In the genomic region with DNA sequence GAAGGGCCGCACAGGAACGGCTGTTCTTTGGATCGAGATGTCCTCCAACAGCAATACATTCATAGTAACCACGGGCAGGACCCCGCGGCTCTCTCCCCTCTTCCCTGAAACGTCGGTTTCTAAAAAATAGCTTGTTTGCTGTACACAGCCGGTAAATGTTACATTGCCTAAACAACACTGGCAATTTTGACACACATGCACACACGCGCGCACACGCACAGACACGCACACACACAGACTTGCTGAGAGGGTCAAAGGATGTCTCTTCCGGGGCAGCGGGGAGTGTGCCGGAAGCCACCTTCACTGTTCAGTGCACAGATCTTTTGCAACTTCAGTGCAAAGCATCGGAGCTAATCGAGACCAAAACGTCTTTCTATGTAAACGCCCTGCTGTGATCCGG, we compare ENCODE assay signal across 1 cellular context.
TF ChIP-seq lines count a peak whose summit lies in the region.

No MANE protein-coding gene starts in this region.

TF ChIP-seq in K562, 482 proteins besides CTCF, POLR2A, EP300 and RAD21:
- no peak for TF ChIP-seq RBBP5 (IDR thresholded peaks at IDR 0.05; ENCODE audit: borderline replicate concordance, insufficient read depth, low read length, poor library complexity, severe bottlenecking)
- no peak for TF ChIP-seq EP400 (IDR thresholded peaks at IDR 0.05)
- TF ChIP-seq, protein P1, sequence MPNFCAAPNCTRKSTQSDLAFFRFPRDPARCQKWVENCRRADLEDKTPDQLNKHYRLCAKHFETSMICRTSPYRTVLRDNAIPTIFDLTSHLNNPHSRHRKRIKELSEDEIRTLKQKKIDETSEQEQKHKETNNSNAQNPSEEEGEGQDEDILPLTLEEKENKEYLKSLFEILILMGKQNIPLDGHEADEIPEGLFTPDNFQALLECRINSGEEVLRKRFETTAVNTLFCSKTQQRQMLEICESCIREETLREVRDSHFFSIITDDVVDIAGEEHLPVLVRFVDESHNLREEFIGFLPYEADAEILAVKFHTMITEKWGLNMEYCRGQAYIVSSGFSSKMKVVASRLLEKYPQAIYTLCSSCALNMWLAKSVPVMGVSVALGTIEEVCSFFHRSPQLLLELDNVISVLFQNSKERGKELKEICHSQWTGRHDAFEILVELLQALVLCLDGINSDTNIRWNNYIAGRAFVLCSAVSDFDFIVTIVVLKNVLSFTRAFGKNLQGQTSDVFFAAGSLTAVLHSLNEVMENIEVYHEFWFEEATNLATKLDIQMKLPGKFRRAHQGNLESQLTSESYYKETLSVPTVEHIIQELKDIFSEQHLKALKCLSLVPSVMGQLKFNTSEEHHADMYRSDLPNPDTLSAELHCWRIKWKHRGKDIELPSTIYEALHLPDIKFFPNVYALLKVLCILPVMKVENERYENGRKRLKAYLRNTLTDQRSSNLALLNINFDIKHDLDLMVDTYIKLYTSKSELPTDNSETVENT (CRISPR knock-in tag; IDR thresholded peaks at IDR 0.05): no peak
- no peak for TF ChIP-seq SMAD3 (CRISPR knock-in tag; conservative IDR thresholded peaks at IDR 0.05)
- TF ChIP-seq XRCC3 (IDR thresholded peaks at IDR 0.05): no peak
- TF ChIP-seq POLR2AphosphoS2 (IDR thresholded peaks at IDR 0.05; ENCODE audit: low read length): no peak
- TF ChIP-seq, protein P2, sequence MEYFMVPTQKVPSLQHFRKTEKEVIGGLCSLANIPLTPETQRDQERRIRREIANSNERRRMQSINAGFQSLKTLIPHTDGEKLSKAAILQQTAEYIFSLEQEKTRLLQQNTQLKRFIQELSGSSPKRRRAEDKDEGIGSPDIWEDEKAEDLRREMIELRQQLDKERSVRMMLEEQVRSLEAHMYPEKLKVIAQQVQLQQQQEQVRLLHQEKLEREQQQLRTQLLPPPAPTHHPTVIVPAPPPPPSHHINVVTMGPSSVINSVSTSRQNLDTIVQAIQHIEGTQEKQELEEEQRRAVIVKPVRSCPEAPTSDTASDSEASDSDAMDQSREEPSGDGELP (CRISPR knock-in tag; IDR thresholded peaks at IDR 0.05; ENCODE audit: borderline replicate concordance): no peak
- no peak for TF ChIP-seq MTF1 (CRISPR knock-in tag; IDR thresholded peaks at IDR 0.05; ENCODE audit: borderline replicate concordance)
- TF ChIP-seq ZNF766 (CRISPR knock-in tag; conservative IDR thresholded peaks at IDR 0.05): no peak
- TF ChIP-seq BACH1 (tag; IDR thresholded peaks at IDR 0.05): no peak
